In the genomic region with DNA sequence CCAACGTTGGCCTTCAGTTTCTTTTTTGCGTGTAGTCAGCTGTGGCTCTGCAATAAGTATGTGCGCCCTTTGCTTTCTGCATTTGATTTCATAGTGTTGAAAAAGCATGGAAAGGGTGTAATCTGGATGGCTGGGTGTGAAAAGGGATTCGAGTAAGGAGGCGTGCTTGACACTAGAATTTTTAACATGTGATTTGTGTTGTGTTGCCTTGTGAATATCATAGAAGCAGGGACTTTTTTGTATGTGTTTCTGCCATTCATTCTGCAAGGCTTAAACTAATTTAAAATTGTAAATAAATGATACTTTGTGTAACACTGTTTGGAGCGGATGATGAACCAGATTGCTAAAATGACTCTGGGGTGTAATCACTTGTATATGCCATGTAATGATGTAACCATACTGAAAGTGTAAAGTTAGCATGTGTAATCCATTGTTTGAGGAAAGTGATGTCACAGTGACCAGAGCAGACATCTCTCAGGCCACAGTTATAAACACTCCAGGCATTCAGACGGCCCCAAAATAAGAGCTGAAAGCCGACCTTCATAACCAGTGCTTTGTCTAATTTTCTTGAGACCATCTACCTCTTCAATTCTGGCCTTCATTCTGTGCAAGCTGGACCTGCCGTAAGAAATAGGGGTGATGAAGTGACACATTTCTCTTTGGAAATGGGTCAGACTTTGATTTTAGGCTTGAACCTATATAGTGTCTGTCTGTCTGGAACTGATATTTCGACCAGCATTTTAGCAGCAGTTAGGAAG, we compare ENCODE assay signal across 1 cellular context.
TF ChIP-seq lines count a peak whose summit lies in the region.

No MANE protein-coding gene starts in this region.

TF ChIP-seq in GM12878, 131 proteins besides CTCF, POLR2A, EP300 and RAD21 (continued from another document):
- TF ChIP-seq TCF3 (IDR thresholded peaks at IDR 0.05; ENCODE audit: borderline replicate concordance, insufficient read depth, low read depth, low read length) (no peak), GATAD2B (conservative IDR thresholded peaks at IDR 0.05; ENCODE audit: low read depth) (no peak), YY1 (IDR thresholded peaks at IDR 0.05; ENCODE audit: low read depth, low read length) (no peak)
- TF ChIP-seq, protein P1, sequence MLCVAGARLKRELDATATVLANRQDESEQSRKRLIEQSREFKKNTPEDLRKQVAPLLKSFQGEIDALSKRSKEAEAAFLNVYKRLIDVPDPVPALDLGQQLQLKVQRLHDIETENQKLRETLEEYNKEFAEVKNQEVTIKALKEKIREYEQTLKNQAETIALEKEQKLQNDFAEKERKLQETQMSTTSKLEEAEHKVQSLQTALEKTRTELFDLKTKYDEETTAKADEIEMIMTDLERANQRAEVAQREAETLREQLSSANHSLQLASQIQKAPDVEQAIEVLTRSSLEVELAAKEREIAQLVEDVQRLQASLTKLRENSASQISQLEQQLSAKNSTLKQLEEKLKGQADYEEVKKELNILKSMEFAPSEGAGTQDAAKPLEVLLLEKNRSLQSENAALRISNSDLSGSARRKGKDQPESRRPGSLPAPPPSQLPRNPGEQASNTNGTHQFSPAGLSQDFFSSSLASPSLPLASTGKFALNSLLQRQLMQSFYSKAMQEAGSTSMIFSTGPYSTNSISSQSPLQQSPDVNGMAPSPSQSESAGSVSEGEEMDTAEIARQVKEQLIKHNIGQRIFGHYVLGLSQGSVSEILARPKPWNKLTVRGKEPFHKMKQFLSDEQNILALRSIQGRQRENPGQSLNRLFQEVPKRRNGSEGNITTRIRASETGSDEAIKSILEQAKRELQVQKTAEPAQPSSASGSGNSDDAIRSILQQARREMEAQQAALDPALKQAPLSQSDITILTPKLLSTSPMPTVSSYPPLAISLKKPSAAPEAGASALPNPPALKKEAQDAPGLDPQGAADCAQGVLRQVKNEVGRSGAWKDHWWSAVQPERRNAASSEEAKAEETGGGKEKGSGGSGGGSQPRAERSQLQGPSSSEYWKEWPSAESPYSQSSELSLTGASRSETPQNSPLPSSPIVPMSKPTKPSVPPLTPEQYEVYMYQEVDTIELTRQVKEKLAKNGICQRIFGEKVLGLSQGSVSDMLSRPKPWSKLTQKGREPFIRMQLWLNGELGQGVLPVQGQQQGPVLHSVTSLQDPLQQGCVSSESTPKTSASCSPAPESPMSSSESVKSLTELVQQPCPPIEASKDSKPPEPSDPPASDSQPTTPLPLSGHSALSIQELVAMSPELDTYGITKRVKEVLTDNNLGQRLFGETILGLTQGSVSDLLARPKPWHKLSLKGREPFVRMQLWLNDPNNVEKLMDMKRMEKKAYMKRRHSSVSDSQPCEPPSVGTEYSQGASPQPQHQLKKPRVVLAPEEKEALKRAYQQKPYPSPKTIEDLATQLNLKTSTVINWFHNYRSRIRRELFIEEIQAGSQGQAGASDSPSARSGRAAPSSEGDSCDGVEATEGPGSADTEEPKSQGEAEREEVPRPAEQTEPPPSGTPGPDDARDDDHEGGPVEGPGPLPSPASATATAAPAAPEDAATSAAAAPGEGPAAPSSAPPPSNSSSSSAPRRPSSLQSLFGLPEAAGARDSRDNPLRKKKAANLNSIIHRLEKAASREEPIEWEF (IDR thresholded peaks at IDR 0.05; ENCODE audit: insufficient replicate concordance, low read depth, low read length), result no peak
